Comparison of ENCODE assay signal across 28 cellular contexts in the genomic region with DNA sequence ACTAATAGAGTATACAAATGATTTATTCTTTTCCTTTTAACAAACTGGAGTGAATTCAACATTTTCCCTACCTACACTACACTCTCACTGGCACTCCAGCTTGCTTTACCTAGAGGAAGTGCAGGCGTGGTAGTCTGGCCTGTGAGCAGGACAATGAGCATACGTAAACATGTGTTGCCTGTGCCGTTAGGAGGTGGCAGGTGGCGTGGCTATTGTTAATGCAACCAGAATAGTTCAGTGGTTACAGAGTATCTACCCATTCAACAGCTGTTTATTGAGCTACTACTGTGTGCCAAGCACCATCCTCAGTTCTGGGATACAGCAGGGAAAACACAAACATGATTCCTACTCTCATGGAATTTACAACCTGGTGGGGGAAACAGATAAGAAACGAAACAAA.
"Had no signal": no experiment of that assay in that cellular context is flagged by ENCODE, and none has a peak within 500 bp of the region (broad histone marks: within the 10 kb centered on the region; RNA-seq: fewer than 3 reads in every experiment).

No MANE protein-coding gene starts in this region.

- DNase-seq: hypothalamus; immature natural killer cell; kidney; left colon; left lung; lower lobe of right lung; mammary epithelial cell; mesenchymal stem cell; naive B cell; natural killer cell; nephron progenitor cell; occipital lobe; psoas muscle; right lobe of liver; stimulated activated CD4-positive, alpha-beta T cell treated with anti-CD3 and anti-CD28 coated beads, Interleukin-12 subunit alpha, Interleukin-12 subunit beta, amount 100 ng/mL, for 4 hours; stimulated activated CD4-positive, alpha-beta T cell treated with anti-CD3 and anti-CD28 coated beads, Interleukin-15, amount 100 ng/mL, for 24 hours; stimulated activated CD4-positive, alpha-beta T cell treated with anti-CD3 and anti-CD28 coated beads, Interleukin-2, amount 100 ng/mL, for 24 hours; stimulated activated CD4-positive, alpha-beta T cell treated with anti-CD3 and anti-CD28 coated beads, Interleukin-4, amount 100 ng/mL, for 1 hour; stimulated activated naive B cell treated with anti-CD40 and anti-IgM and Interleukin-4, amounts not matched to agents 10 μg/mL and 1 μg/mL and 100 μg/mL, for 72 hours; tibial artery; trophoblast cell; upper lobe of right lung had no signal

- H3K36me3 ChIP-seq: left lung, lower lobe of right lung, neural progenitor cell, neutrophil, right lobe of liver, suprapubic skin, thoracic aorta, tibial artery, upper lobe of right lung had no signal

- ATAC-seq: left colon; left lung; lower lobe of right lung; natural killer cell; psoas muscle; right lobe of liver; stimulated activated naive B cell treated with anti-CD40 and anti-IgM and Interleukin-4, amounts not matched to agents 10 μg/mL and 1 μg/mL and 100 μg/mL, for 72 hours; upper lobe of right lung had no signal

- H2AFZ ChIP-seq: neural progenitor cell, parathyroid adenoma had no signal

- H3K4me1 ChIP-seq: left lung, lower lobe of right lung, parathyroid adenoma, psoas muscle, right lobe of liver, upper lobe of right lung had no signal

- H3K9ac ChIP-seq: neural progenitor cell, parathyroid adenoma had no signal

- H3K79me2 ChIP-seq: parathyroid adenoma had no signal

- H3K4me3 ChIP-seq: left lung, lower lobe of right lung, neural progenitor cell, psoas muscle, right lobe of liver, skin epidermis, suprapubic skin, thoracic aorta, tibial artery, upper lobe of right lung had no signal

- H3K27me3 ChIP-seq: left lung, neural progenitor cell, neutrophil, right lobe of liver, suprapubic skin, upper lobe of right lung had no signal

- H3K27ac ChIP-seq: left lung, lower lobe of right lung, neural progenitor cell, neutrophil, parathyroid adenoma, psoas muscle, right lobe of liver, suprapubic skin, thoracic aorta, tibial artery, upper lobe of right lung had no signal

- H3K4me2 ChIP-seq: neural progenitor cell had no signal

- H3K9me3 ChIP-seq: left lung, lower lobe of right lung, neutrophil, psoas muscle, right lobe of liver, suprapubic skin, thoracic aorta, tibial artery, upper lobe of right lung had no signal
